Comparison of ENCODE assay signal across 11 cellular contexts in genomic region chr9:127448112-127448805, GRCh38. TPM values are rescaled to one million over a fixed set of nuclear protein-coding genes. Genes with fewer than 3 reads are reported as not detected.
DNase-seq lines count a peak whose midpoint lies in the region; ATAC-seq, FAIRE-seq and TF ChIP-seq lines count a peak whose summit lies in the region.
"Had no signal": no experiment of that assay in that cellular context is flagged by ENCODE, and none has a peak within 500 bp of the region (broad histone marks: within the 10 kb centered on the region; RNA-seq: fewer than 3 reads in every experiment).

No MANE protein-coding gene starts in this region.

- H2BK20ac ChIP-seq in IMR-90 (ENCODE audit: low read depth, low read length): no peak overlapping the region

- peaks cover 21% of the 10 kb centered on the region for H3K9me1 ChIP-seq in IMR-90 (ENCODE audit: insufficient read depth, low read length)

- TF ChIP-seq CTCF in CD8-positive, alpha-beta T cell (IDR thresholded peaks at IDR 0.05): no peak
- no peak for TF ChIP-seq CTCF in IMR-90 (conservative IDR thresholded peaks at IDR 0.05; ENCODE audit: low read depth, low read length)
- no peak for TF ChIP-seq CTCF in astrocyte (IDR thresholded peaks at IDR 0.05; ENCODE audit: insufficient read depth, low read depth, low read length)
- TF ChIP-seq CTCF in mesothelial cell of epicardium (IDR thresholded peaks at IDR 0.05; ENCODE audit: unreplicated experiment): no peak

- H3K56ac ChIP-seq in IMR-90 (ENCODE audit: extremely low read depth, insufficient read depth, low read length): no peak overlapping the region

- no peak overlapping the region for H3K4ac ChIP-seq in IMR-90 (ENCODE audit: low read depth, low read length)

- no peak overlapping the region for H3K4me3 Mint-ChIP-seq in CD8-positive, alpha-beta T cell
- peak overlapping the region; percentile 99 for H3K4me3 Mint-ChIP-seq in astrocyte (ENCODE audit: unreplicated experiment)
- peak overlapping the region; percentile 96 for H3K4me3 Mint-ChIP-seq in mesothelial cell of epicardium

- no peak for TF ChIP-seq POLR2A in IMR-90 (IDR thresholded peaks at IDR 0.05; ENCODE audit: low read depth, low read length)

- H3K27me3 Mint-ChIP-seq in CD8-positive, alpha-beta T cell (ENCODE audit: low read depth): no peaks in the 10 kb centered on the region
- H3K27me3 Mint-ChIP-seq in astrocyte (ENCODE audit: low read depth, unreplicated experiment): no peaks in the 10 kb centered on the region
- H3K27me3 Mint-ChIP-seq in mesothelial cell of epicardium (ENCODE audit: low read depth): no peaks in the 10 kb centered on the region

- no peak overlapping the region for H3K18ac ChIP-seq in IMR-90 (ENCODE audit: low read depth, low read length)

- BruUV-seq in IMR-90 (replicated peaks; lab: Mats Ljungman, UMichigan): no TSS peak

- H3K9me3 Mint-ChIP-seq in CD8-positive, alpha-beta T cell: no peaks in the 10 kb centered on the region
- peaks cover 20% of the 10 kb centered on the region for H3K9me3 Mint-ChIP-seq in astrocyte (ENCODE audit: unreplicated experiment)
- no peaks in the 10 kb centered on the region for H3K9me3 Mint-ChIP-seq in mesothelial cell of epicardium

- peaks cover 21 to 83% of the 10 kb centered on the region in 2 experiments for H3K79me1 ChIP-seq in IMR-90 (ENCODE audit: low read depth in 1 of 2, low read length in 2 of 2)

- H3K36me3 ChIP-seq in CD8-positive, alpha-beta T cell (ENCODE audit: insufficient read depth, low read length): peaks cover 49% of the 10 kb centered on the region
- H3K36me3 ChIP-seq in IMR-90 (ENCODE audit: control insufficient read depth, insufficient read depth, low read length) (peaks cover 67% of the 10 kb centered on the region), astrocyte (ENCODE audit: insufficient read depth, low read length) (peaks cover 58% of the 10 kb centered on the region)

- no peak overlapping the region for H2AK9ac ChIP-seq in IMR-90 (replicated peaks; ENCODE audit: low read depth, low read length, poor library complexity)

- ATAC-seq in CD8-positive, alpha-beta T cell: no peak
- ATAC-seq in IMR-90 (ENCODE audit: low read depth) (no peak), HG03442 (IDR thresholded peaks at IDR 0.05; ENCODE audit: unreplicated experiment) (no peak)

- POLR2A ChIA-PET in CD8-positive, alpha-beta T cell (lab: Charles Lee): interaction anchor here (0.6 to 1.1 kb wide), 2 partner anchors 10 to 51 kb away, joined by 3 read pairs; partner anchors contain the start of gene SLC2A8
- POLR2A ChIA-PET in IMR-90 (lab: Charles Lee; ENCODE audit: unreplicated experiment): no interaction called here

- peaks cover 77% of the 10 kb centered on the region for H3K36me3 Mint-ChIP-seq in CD8-positive, alpha-beta T cell
- H3K36me3 Mint-ChIP-seq in astrocyte (ENCODE audit: low read depth, unreplicated experiment): peaks cover 64% of the 10 kb centered on the region
- H3K36me3 Mint-ChIP-seq in mesothelial cell of epicardium: peaks cover 47% of the 10 kb centered on the region

- H4K20me1 ChIP-seq in IMR-90 (ENCODE audit: insufficient read depth, low read length) (peaks cover 74% of the 10 kb centered on the region), astrocyte (ENCODE audit: insufficient read depth, low read length) (peaks cover 72% of the 10 kb centered on the region)

- CTCF ChIA-PET in CD8-positive, alpha-beta T cell (lab: Charles Lee): interaction anchor here (0.7 kb wide), 1 partner anchor 13 kb away, joined by 3 read pairs; no protein-coding TSS in a partner anchor
- CTCF ChIA-PET in IMR-90 (lab: Yijun Ruan, JAX): interaction anchor here (0.6 kb wide), 1 partner anchor 96 kb away, joined by 3 read pairs; no protein-coding TSS in a partner anchor

- H3K4me2 ChIP-seq in IMR-90 (ENCODE audit: low read depth, low read length) (peak overlapping the region; percentile 19), astrocyte (ENCODE audit: low read length) (peak overlapping the region; percentile 92)

- no peak overlapping the region for H2BK120ac ChIP-seq in IMR-90 (ENCODE audit: low read depth, low read length)

- H3K9me3 ChIP-seq in CD8-positive, alpha-beta T cell (ENCODE audit: low read length): no peaks in the 10 kb centered on the region
- H3K9me3 ChIP-seq in IMR-90 (ENCODE audit: control insufficient read depth, insufficient read depth, low read length) (peaks cover 16% of the 10 kb centered on the region), astrocyte (ENCODE audit: insufficient read depth, low read depth, low read length) (peaks cover 26% of the 10 kb centered on the region)
- H3K9me3 ChIP-seq: colonic mucosa, neutrophil had no signal

- no peak overlapping the region for H2AK5ac ChIP-seq in IMR-90 (ENCODE audit: low read depth, low read length)

- no peak overlapping the region for H2BK5ac ChIP-seq in IMR-90 (ENCODE audit: low read depth, low read length, poor library complexity, severe bottlenecking)

- no peak overlapping the region for H2BK15ac ChIP-seq in IMR-90 (ENCODE audit: low read depth, low read length)

- in situ Hi-C loops in IMR-90 (cut with MboI; ENCODE audit: low sequenced_read_pairs): no loop called here

- no peak overlapping the region for H4K91ac ChIP-seq in IMR-90 (ENCODE audit: insufficient read depth, low read depth, low read length)

- no peak for FAIRE-seq in astrocyte (lab: Jason Lieb, UNC)

- peaks cover 42% of the 10 kb centered on the region for H3K79me2 ChIP-seq in astrocyte (ENCODE audit: insufficient read depth, low read length)

- H3K27ac ChIP-seq in CD8-positive, alpha-beta T cell (ENCODE audit: low read depth, low read length): no peak overlapping the region
- no peak overlapping the region for H3K27ac ChIP-seq in IMR-90 (ENCODE audit: insufficient read depth, low read length)
- peak overlapping the region; percentile 16 for H3K27ac ChIP-seq in astrocyte (ENCODE audit: low read depth, low read length)
- H3K27ac ChIP-seq: colonic mucosa, neutrophil had no signal

- H4K5ac ChIP-seq in IMR-90 (ENCODE audit: low read depth, low read length): no peak overlapping the region

- no peak overlapping the region; the same call in 1 of the 2 replicates for H3K14ac ChIP-seq in IMR-90 (replicated peaks; ENCODE audit: low read depth, low read length)

- H2AFZ ChIP-seq in IMR-90 (replicated peaks; ENCODE audit: low read length, poor library complexity): no peak overlapping the region
- H2AFZ ChIP-seq in astrocyte (ENCODE audit: low read depth, low read length): no peak overlapping the region

- peaks cover 31% of the 10 kb centered on the region for H3K4me1 ChIP-seq in CD8-positive, alpha-beta T cell (ENCODE audit: insufficient read depth, low read length)
- H3K4me1 ChIP-seq in IMR-90 (ENCODE audit: control insufficient read depth, insufficient read depth, low read length): peaks cover 15% of the 10 kb centered on the region
- peaks cover 27% of the 10 kb centered on the region for H3K4me1 ChIP-seq in astrocyte (ENCODE audit: insufficient read depth, low read length)

- H3K9ac ChIP-seq in IMR-90 (ENCODE audit: low read depth, low read length) (no peak overlapping the region), astrocyte (ENCODE audit: low read length) (peak overlapping the region; percentile 96)

- no peak overlapping the region for H4K8ac ChIP-seq in IMR-90 (ENCODE audit: low read depth in 2 of 2, low read length in 2 of 2)

- H3K4me1 Mint-ChIP-seq in CD8-positive, alpha-beta T cell (ENCODE audit: low read depth): peaks cover 44% of the 10 kb centered on the region
- peaks cover 26% of the 10 kb centered on the region for H3K4me1 Mint-ChIP-seq in astrocyte (ENCODE audit: low read depth, unreplicated experiment)
- H3K4me1 Mint-ChIP-seq in mesothelial cell of epicardium: peaks cover 34% of the 10 kb centered on the region

- TF ChIP-seq RAD21 in IMR-90 (IDR thresholded peaks at IDR 0.05; ENCODE audit: low read length): no peak

- H3K27ac Mint-ChIP-seq in CD8-positive, alpha-beta T cell: peak overlapping the region; percentile 57
- H3K27ac Mint-ChIP-seq in astrocyte (ENCODE audit: unreplicated experiment) (peak overlapping the region; percentile 98), mesothelial cell of epicardium (peak overlapping the region; percentile 97)

- peak overlapping the region; percentile 32; the same call in 1 of the 2 replicates for H3K23ac ChIP-seq in IMR-90 (ENCODE audit: low read depth, low read length)

- no peaks in the 10 kb centered on the region for H3K27me3 ChIP-seq in CD8-positive, alpha-beta T cell (ENCODE audit: insufficient read depth, low read length)
- H3K27me3 ChIP-seq in IMR-90 (ENCODE audit: control insufficient read depth, insufficient read depth, low read length): no peaks in the 10 kb centered on the region
- H3K27me3 ChIP-seq in astrocyte (ENCODE audit: insufficient read depth, low read length): no peaks in the 10 kb centered on the region
- H3K27me3 ChIP-seq: colonic mucosa, neutrophil, SJSA1 had no signal

- dilution Hi-C loops in IMR-90 (cut with HindIII; ENCODE audit: low sequenced_read_pairs, unreplicated experiment): no loop called here

- no peak for DNase-seq in CD8-positive, alpha-beta T cell
- DNase-seq in IMR-90: no peak
- no peak for DNase-seq in astrocyte (ENCODE audit: low read depth)
- no peak for DNase-seq in mesothelial cell of epicardium (ENCODE audit: low spot score in 2 of 2, unreplicated experiment in 2 of 2)
- DNase-seq in NCI-H2029 (lab: John Stamatoyannopoulos, UW): no peak
- DNase-seq in NCI-H1105 treated with DMSO at 0.1 percent for 48 hours (lab: John Stamatoyannopoulos, UW): no peak
- no peak for DNase-seq in cortex of kidney (lab: John Stamatoyannopoulos, UW)
- DNase-seq: colonic mucosa had no signal

- WGBS in IMR-90 (ENCODE audit: extremely low coverage in 2 of 2, insufficient read length in 1 of 2), 2 experiments: 100% methylated on average over 4 of the region's 8 CpGs; no CpG with 5 or more reads in 1 of the 2 experiments

- no peak overlapping the region for H3K4me3 ChIP-seq in CD8-positive, alpha-beta T cell (ENCODE audit: low read depth, low read length)
- H3K4me3 ChIP-seq in IMR-90 (ENCODE audit: insufficient read depth, low read depth, low read length) (no peak overlapping the region), astrocyte (ENCODE audit: insufficient read depth, low read depth, low read length) (peak overlapping the region; percentile 78)

- intact Hi-C loops in CD8-positive, alpha-beta T cell (cut with DNase I, micrococcal nuclease): no loop called here
- intact Hi-C loops in IMR-90 (cut with micrococcal nuclease): no loop called here

RNA-seq across cellular contexts. Expression of gene RPL12, which starts 2.9 kb away (rescaled TPM):
- total RNA-seq in CD8-positive, alpha-beta T cell: 1,000 to 10,000 TPM; 1,908 to 1,959 TPM
- total RNA-seq in IMR-90 (2012; rRNA removed) (1,864 and 2,290 TPM in 2 replicates), astrocyte (1,037 and 1,189 TPM in 2 replicates), mesothelial cell of epicardium (1,125 to 1,180 TPM (median 1,165 TPM) in 3 replicates)
- polyA plus RNA-seq in IMR-90 (2012; rRNA removed): 2,087 and 2,379 TPM in 2 replicates
- 1,664 and 3,657 TPM in 2 replicates for polyA plus RNA-seq in IMR-90 (2012; cell fraction: cytosol; rRNA removed)
- 762 and 905 TPM in 2 replicates for polyA plus RNA-seq in IMR-90 (2012; cell fraction: nucleus; rRNA removed; ENCODE audit: low replicate concordance)

RNA-seq across cellular contexts. Expression of gene LRSAM1, which starts 3.1 kb away (rescaled TPM):
- total RNA-seq in CD8-positive, alpha-beta T cell: 10 to 100 TPM; 11.7 to 14.0 TPM
- total RNA-seq in IMR-90 (2012; rRNA removed) (3.0 and 3.3 TPM in 2 replicates), astrocyte (18.7 and 22.2 TPM in 2 replicates), mesothelial cell of epicardium (27.1 to 28.0 TPM (median 27.4 TPM) in 3 replicates)
- 8.0 and 9.3 TPM in 2 replicates for polyA plus RNA-seq in IMR-90 (2012; rRNA removed)
- polyA plus RNA-seq in IMR-90 (2012; cell fraction: cytosol; rRNA removed): 8.0 and 10.1 TPM in 2 replicates
- 29.5 and 53.3 TPM in 2 replicates for polyA plus RNA-seq in IMR-90 (2012; cell fraction: nucleus; rRNA removed; ENCODE audit: low replicate concordance)

RNA-seq across cellular contexts. Expression of gene ZNF79, which starts 24.1 kb away (rescaled TPM):
- total RNA-seq in CD8-positive, alpha-beta T cell: 1 to 10 TPM; 7.5 to 7.7 TPM
- total RNA-seq in IMR-90 (2012; rRNA removed) (13.9 and 15.4 TPM in 2 replicates), astrocyte (10.5 and 11.5 TPM in 2 replicates), mesothelial cell of epicardium (11.0 to 12.1 TPM (median 11.6 TPM) in 3 replicates)
- polyA plus RNA-seq in IMR-90 (2012; rRNA removed): 5.3 and 5.6 TPM in 2 replicates
- polyA plus RNA-seq in IMR-90 (2012; cell fraction: cytosol; rRNA removed): 2.4 and 4.0 TPM in 2 replicates
- polyA plus RNA-seq in IMR-90 (2012; cell fraction: nucleus; rRNA removed; ENCODE audit: low replicate concordance): 9.5 and 14.4 TPM in 2 replicates

RNA-seq across cellular contexts. Expression of gene SLC2A8, which starts 51.3 kb away (rescaled TPM):
- total RNA-seq in CD8-positive, alpha-beta T cell: 1 to 10 TPM; 3.6 to 3.9 TPM
- total RNA-seq in IMR-90 (2012; rRNA removed) (6.4 and 9.0 TPM in 2 replicates), astrocyte (16.5 and 18.8 TPM in 2 replicates), mesothelial cell of epicardium (30.9 to 36.0 TPM (median 32.7 TPM) in 3 replicates)
- 12.0 and 13.2 TPM in 2 replicates for polyA plus RNA-seq in IMR-90 (2012; rRNA removed)
- polyA plus RNA-seq in IMR-90 (2012; cell fraction: cytosol; rRNA removed): 4.0 and 12.6 TPM in 2 replicates
- polyA plus RNA-seq in IMR-90 (2012; cell fraction: nucleus; rRNA removed; ENCODE audit: low replicate concordance): 17.6 and 48.8 TPM in 2 replicates
